In the genomic region with DNA sequence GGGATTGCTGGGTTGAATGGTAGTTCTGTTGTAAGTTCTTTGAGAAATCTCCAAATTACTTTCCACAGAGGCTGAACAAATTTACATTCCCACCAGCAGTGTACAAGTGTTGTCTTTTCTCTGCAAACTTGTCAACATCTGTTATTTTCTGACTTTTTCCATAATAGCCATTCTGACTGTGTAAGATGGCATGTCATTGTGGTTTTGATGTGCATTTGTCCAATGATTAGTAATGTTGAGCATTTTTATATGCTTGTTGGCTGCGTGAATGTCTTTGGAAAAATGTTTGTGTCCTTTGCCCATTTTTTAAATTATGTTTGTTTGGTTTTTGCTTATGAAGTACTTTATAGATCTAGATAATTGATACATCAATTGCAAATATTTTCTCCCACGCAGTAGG, we compare ENCODE assay signal across 24 cellular contexts.
"Had no signal": no experiment of that assay in that cellular context is flagged by ENCODE, and none has a peak within 500 bp of the region (broad histone marks: within the 10 kb centered on the region; RNA-seq: fewer than 3 reads in every experiment).

No MANE protein-coding gene starts in this region.

- H3K4me1 ChIP-seq: SJSA1 had no signal

- H3K27me3 ChIP-seq: SJSA1 had no signal

- H3K4me3 ChIP-seq: SJSA1, SK-N-MC had no signal

- H3K9me3 ChIP-seq: SJSA1 had no signal

- ATAC-seq: HepG2 had no signal

- DNase-seq: IMR-90, Karpas-422, KG1, NCI-H1092, NCI-H1105 treated with DMSO at 0.1 percent for 48 hours, NCI-H1417 treated with DMSO at 0.1 percent for 48 hours, NCI-H146, NCI-H1694 treated with DMSO at 0.1 percent for 48 hours, NCI-H1930, NCI-H2081, NCI-H2107, NCI-H2227 treated with DMSO at 0.1 percent for 48 hours, NCI-H510A, NCI-H524 treated with DMSO at 0.1 percent for 48 hours, NCI-H69, NCI-H774, OCI-M1, Right ventricle myocardium superior, RPMI8226, SIG-M5 had no signal

- H3K27ac ChIP-seq: HL-60, SJSA1, SK-N-MC had no signal

- H3K36me3 ChIP-seq: SJSA1 had no signal
